In the genomic region with DNA sequence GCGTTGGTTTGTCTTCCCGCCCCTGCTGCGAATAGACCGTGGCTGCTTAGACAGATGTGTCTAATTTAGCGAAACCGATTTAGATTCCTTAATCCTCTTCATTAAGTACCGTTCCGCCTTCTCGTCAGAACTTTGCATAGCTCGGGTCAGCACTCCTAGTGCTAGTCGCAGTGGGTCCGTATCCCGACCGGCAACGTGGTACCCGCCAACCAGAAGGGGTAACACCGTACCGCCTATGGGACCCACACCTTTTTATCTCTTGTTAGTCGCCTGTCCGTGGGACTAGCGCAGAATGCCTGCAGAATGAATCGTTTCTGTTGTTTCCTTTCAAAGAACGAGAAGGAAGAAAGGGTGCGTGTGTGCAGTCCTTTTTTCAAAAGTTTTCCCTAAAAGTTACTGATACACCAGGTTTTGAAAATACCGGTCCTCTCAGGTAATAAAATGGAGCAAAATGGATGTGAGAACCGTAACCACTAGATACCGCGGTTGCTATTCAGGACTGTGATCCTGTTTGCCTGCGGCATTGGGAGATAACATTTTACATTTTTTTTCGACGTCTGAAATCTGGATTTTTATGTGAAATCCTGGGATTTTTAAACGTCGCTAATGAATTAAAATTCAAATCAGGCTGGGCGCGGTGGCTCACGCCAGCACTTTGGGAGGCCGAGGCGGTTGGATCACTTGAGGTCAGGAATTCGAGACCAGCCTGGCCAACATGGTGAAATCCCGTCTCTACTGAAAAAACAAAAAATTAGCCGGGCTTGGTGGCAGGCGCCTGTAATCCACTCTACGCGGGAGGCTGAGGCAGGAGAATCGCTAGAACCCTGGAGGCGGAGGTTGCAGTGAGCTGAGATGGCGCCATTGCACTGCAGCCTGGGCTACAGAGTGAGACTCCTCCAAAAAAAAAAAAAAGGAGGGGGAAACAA, we compare ENCODE assay signal across 1 cellular context.
TF ChIP-seq lines count a peak whose summit lies in the region.

No MANE protein-coding gene starts in this region.

TF ChIP-seq in HEK293, 187 proteins besides CTCF, POLR2A, EP300 and RAD21 (continued from another document):
- TF ChIP-seq, protein P1, sequence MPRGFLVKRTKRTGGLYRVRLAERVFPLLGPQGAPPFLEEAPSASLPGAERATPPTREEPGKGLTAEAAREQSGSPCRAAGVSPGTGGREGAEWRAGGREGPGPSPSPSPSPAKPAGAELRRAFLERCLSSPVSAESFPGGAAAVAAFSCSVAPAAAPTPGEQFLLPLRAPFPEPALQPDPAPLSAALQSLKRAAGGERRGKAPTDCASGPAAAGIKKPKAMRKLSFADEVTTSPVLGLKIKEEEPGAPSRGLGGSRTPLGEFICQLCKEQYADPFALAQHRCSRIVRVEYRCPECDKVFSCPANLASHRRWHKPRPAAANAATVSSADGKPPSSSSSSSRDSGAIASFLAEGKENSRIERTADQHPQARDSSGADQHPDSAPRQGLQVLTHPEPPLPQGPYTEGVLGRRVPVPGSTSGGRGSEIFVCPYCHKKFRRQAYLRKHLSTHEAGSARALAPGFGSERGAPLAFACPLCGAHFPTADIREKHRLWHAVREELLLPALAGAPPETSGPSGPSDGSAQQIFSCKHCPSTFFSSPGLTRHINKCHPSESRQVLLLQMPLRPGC (tag by site-specific recombination; IDR thresholded peaks at IDR 0.05): 0 out of 2 replicates have a peak, but pooled peaks have one; percentile 8
- TF ChIP-seq, protein P2, sequence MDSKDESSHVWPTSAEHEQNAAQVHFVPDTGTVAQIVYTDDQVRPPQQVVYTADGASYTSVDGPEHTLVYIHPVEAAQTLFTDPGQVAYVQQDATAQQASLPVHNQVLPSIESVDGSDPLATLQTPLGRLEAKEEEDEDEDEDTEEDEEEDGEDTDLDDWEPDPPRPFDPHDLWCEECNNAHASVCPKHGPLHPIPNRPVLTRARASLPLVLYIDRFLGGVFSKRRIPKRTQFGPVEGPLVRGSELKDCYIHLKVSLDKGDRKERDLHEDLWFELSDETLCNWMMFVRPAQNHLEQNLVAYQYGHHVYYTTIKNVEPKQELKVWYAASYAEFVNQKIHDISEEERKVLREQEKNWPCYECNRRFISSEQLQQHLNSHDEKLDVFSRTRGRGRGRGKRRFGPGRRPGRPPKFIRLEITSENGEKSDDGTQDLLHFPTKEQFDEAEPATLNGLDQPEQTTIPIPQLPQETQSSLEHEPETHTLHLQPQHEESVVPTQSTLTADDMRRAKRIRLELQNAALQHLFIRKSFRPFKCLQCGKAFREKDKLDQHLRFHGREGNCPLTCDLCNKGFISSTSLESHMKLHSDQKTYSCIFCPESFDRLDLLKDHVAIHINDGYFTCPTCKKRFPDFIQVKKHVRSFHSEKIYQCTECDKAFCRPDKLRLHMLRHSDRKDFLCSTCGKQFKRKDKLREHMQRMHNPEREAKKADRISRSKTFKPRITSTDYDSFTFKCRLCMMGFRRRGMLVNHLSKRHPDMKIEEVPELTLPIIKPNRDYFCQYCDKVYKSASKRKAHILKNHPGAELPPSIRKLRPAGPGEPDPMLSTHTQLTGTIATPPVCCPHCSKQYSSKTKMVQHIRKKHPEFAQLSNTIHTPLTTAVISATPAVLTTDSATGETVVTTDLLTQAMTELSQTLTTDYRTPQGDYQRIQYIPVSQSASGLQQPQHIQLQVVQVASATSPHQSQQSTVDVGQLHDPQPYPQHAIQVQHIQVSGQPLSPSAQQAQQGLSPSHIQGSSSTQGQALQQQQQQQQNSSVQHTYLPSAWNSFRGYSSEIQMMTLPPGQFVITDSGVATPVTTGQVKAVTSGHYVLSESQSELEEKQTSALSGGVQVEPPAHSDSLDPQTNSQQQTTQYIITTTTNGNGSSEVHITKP (tag by site-specific recombination; IDR thresholded peaks at IDR 0.05): peak; percentile 85; the same call in 1 of the 2 replicates
- TF ChIP-seq SP3 (tag by site-specific recombination; IDR thresholded peaks at IDR 0.05) (0 out of 2 replicates have a peak, but pooled peaks have one; percentile 7), ZNF2 (tag by site-specific recombination; IDR thresholded peaks at IDR 0.05) (no peak), SETDB1 (IDR thresholded peaks at IDR 0.05; ENCODE audit: insufficient read length, low read length) (peak; percentile 67), KLF9 (tag by site-specific recombination; IDR thresholded peaks at IDR 0.05; ENCODE audit: low read depth) (no peak; the same call in 1 of the 2 replicates), KLF1 (tag by site-specific recombination; IDR thresholded peaks at IDR 0.05) (peak; percentile 74), ZBTB17 (tag by site-specific recombination; IDR thresholded peaks at IDR 0.05) (no peak; the same call in none of the 2 replicates), ZFP69B (tag by site-specific recombination; IDR thresholded peaks at IDR 0.05) (peak; percentile 98), ZNF48 (tag by site-specific recombination; IDR thresholded peaks at IDR 0.05) (no peak), ZNF112 (tag by site-specific recombination; IDR thresholded peaks at IDR 0.05) (no peak), HOXC10 (CRISPR knock-in tag; IDR thresholded peaks at IDR 0.05) (0 out of 2 replicates have a peak, but pooled peaks have one; percentile 2), PRDM1 (tag by site-specific recombination; IDR thresholded peaks at IDR 0.05) (no peak), ZNF24 (tag by site-specific recombination; IDR thresholded peaks at IDR 0.05) (0 out of 2 replicates have a peak, but pooled peaks have one; percentile 10), SP7 (tag by site-specific recombination; IDR thresholded peaks at IDR 0.05) (0 out of 2 replicates have a peak, but pooled peaks have one; percentile 5), ZBTB20 (tag by site-specific recombination; IDR thresholded peaks at IDR 0.05) (peak; percentile 35; the same call in 1 of the 2 replicates), ZNF664 (tag by site-specific recombination; IDR thresholded peaks at IDR 0.05) (0 out of 2 replicates have a peak, but pooled peaks have one; percentile 48), KLF7 (tag by site-specific recombination; IDR thresholded peaks at IDR 0.05; ENCODE audit: borderline replicate concordance) (peak; percentile 90; the same call in 1 of the 2 replicates), ZNF560 (tag by site-specific recombination; IDR thresholded peaks at IDR 0.05; ENCODE audit: borderline replicate concordance) (no peak), ZNF416 (tag by site-specific recombination; IDR thresholded peaks at IDR 0.05) (no peak), ZNF660 (tag by site-specific recombination; IDR thresholded peaks at IDR 0.05) (peak; percentile 61; the same call in 1 of the 2 replicates), WT1 (tag by site-specific recombination; IDR thresholded peaks at IDR 0.05) (0 out of 2 replicates have a peak, but pooled peaks have one; percentile 8), ZNF529 (tag by site-specific recombination; IDR thresholded peaks at IDR 0.05; ENCODE audit: insufficient replicate concordance) (no peak), ZBTB8A (tag by site-specific recombination; IDR thresholded peaks at IDR 0.05) (peak; percentile 4; the same call in 1 of the 2 replicates), ZEB2 (tag by site-specific recombination; IDR thresholded peaks at IDR 0.05) (0 out of 2 replicates have a peak, but pooled peaks have one; percentile 56), KLF10 (tag by site-specific recombination; IDR thresholded peaks at IDR 0.05) (0 out of 2 replicates have a peak, but pooled peaks have one; percentile 56), ZNF561 (tag by site-specific recombination; IDR thresholded peaks at IDR 0.05; ENCODE audit: borderline replicate concordance) (0 out of 2 replicates have a peak, but pooled peaks have one; percentile 14), ZNF600 (tag by site-specific recombination; IDR thresholded peaks at IDR 0.05) (peak; percentile 87), ZNF335 (tag by site-specific recombination; conservative IDR thresholded peaks at IDR 0.05) (peak; percentile 82)
- TF ChIP-seq, protein P3, sequence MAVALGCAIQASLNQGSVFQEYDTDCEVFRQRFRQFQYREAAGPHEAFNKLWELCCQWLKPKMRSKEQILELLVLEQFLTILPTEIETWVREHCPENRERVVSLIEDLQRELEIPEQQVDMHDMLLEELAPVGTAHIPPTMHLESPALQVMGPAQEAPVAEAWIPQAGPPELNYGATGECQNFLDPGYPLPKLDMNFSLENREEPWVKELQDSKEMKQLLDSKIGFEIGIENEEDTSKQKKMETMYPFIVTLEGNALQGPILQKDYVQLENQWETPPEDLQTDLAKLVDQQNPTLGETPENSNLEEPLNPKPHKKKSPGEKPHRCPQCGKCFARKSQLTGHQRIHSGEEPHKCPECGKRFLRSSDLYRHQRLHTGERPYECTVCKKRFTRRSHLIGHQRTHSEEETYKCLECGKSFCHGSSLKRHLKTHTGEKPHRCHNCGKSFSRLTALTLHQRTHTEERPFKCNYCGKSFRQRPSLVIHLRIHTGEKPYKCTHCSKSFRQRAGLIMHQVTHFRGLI (tag by site-specific recombination; IDR thresholded peaks at IDR 0.05): 0 out of 2 replicates have a peak, but pooled peaks have one; percentile 19
- TF ChIP-seq, protein P4, sequence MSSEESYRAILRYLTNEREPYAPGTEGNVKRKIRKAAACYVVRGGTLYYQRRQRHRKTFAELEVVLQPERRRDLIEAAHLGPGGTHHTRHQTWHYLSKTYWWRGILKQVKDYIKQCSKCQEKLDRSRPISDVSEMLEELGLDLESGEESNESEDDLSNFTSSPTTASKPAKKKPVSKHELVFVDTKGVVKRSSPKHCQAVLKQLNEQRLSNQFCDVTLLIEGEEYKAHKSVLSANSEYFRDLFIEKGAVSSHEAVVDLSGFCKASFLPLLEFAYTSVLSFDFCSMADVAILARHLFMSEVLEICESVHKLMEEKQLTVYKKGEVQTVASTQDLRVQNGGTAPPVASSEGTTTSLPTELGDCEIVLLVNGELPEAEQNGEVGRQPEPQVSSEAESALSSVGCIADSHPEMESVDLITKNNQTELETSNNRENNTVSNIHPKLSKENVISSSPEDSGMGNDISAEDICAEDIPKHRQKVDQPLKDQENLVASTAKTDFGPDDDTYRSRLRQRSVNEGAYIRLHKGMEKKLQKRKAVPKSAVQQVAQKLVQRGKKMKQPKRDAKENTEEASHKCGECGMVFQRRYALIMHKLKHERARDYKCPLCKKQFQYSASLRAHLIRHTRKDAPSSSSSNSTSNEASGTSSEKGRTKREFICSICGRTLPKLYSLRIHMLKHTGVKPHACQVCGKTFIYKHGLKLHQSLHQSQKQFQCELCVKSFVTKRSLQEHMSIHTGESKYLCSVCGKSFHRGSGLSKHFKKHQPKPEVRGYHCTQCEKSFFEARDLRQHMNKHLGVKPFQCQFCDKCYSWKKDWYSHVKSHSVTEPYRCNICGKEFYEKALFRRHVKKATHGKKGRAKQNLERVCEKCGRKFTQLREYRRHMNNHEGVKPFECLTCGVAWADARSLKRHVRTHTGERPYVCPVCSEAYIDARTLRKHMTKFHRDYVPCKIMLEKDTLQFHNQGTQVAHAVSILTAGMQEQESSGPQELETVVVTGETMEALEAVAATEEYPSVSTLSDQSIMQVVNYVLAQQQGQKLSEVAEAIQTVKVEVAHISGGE (tag by site-specific recombination; conservative IDR thresholded peaks at IDR 0.05; ENCODE audit: low read depth): 0 out of 2 replicates have a peak, but pooled peaks have one; percentile 5
- TF ChIP-seq, protein P5, sequence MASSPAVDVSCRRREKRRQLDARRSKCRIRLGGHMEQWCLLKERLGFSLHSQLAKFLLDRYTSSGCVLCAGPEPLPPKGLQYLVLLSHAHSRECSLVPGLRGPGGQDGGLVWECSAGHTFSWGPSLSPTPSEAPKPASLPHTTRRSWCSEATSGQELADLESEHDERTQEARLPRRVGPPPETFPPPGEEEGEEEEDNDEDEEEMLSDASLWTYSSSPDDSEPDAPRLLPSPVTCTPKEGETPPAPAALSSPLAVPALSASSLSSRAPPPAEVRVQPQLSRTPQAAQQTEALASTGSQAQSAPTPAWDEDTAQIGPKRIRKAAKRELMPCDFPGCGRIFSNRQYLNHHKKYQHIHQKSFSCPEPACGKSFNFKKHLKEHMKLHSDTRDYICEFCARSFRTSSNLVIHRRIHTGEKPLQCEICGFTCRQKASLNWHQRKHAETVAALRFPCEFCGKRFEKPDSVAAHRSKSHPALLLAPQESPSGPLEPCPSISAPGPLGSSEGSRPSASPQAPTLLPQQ (tag by site-specific recombination; IDR thresholded peaks at IDR 0.05): peak; percentile 92
- TF ChIP-seq, protein P6, sequence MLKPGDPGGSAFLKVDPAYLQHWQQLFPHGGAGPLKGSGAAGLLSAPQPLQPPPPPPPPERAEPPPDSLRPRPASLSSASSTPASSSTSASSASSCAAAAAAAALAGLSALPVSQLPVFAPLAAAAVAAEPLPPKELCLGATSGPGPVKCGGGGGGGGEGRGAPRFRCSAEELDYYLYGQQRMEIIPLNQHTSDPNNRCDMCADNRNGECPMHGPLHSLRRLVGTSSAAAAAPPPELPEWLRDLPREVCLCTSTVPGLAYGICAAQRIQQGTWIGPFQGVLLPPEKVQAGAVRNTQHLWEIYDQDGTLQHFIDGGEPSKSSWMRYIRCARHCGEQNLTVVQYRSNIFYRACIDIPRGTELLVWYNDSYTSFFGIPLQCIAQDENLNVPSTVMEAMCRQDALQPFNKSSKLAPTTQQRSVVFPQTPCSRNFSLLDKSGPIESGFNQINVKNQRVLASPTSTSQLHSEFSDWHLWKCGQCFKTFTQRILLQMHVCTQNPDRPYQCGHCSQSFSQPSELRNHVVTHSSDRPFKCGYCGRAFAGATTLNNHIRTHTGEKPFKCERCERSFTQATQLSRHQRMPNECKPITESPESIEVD (tag by site-specific recombination; IDR thresholded peaks at IDR 0.05): no peak
- TF ChIP-seq, protein P7, sequence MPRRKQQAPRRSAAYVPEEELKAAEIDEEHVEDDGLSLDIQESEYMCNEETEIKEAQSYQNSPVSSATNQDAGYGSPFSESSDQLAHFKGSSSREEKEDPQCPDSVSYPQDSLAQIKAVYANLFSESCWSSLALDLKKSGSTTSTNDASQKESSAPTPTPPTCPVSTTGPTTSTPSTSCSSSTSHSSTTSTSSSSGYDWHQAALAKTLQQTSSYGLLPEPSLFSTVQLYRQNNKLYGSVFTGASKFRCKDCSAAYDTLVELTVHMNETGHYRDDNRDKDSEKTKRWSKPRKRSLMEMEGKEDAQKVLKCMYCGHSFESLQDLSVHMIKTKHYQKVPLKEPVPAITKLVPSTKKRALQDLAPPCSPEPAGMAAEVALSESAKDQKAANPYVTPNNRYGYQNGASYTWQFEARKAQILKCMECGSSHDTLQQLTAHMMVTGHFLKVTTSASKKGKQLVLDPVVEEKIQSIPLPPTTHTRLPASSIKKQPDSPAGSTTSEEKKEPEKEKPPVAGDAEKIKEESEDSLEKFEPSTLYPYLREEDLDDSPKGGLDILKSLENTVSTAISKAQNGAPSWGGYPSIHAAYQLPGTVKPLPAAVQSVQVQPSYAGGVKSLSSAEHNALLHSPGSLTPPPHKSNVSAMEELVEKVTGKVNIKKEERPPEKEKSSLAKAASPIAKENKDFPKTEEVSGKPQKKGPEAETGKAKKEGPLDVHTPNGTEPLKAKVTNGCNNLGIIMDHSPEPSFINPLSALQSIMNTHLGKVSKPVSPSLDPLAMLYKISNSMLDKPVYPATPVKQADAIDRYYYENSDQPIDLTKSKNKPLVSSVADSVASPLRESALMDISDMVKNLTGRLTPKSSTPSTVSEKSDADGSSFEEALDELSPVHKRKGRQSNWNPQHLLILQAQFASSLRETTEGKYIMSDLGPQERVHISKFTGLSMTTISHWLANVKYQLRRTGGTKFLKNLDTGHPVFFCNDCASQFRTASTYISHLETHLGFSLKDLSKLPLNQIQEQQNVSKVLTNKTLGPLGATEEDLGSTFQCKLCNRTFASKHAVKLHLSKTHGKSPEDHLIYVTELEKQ (tag by site-specific recombination; IDR thresholded peaks at IDR 0.05; ENCODE audit: borderline replicate concordance): no peak
- TF ChIP-seq, protein P8, sequence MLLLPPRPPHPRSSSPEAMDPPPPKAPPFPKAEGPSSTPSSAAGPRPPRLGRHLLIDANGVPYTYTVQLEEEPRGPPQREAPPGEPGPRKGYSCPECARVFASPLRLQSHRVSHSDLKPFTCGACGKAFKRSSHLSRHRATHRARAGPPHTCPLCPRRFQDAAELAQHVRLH (tag by site-specific recombination; IDR thresholded peaks at IDR 0.05): peak; percentile 20; the same call in 1 of the 2 replicates
